ENCODE assay signal across 22 cellular contexts in the genomic region with DNA sequence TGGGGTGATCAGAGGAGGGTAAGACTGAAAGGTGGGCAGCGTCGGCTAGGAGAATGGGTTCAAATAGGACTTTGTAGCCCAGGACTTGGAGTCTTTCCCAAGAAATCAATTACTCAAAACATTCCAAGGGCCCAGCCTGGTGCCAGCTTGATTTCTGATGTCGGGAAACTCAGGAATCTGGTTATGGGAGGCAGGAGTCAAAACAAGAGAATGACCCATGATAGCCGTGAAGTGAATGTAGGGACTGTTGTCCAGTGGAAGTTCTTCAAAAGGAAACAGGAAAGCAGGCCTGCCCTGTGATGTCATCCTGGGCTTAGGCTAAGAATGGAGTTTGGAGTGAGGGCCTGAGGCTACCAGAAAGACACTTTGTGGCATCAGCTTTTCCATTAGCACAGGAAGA.
"Had no signal": no experiment of that assay in that cellular context is flagged by ENCODE, and none has a peak within 500 bp of the region (broad histone marks: within the 10 kb centered on the region; RNA-seq: fewer than 3 reads in every experiment).

No MANE protein-coding gene starts in this region.

- H3K36me3 Mint-ChIP-seq: IgD-negative memory B cell had no signal

- H3K9me3 ChIP-seq: SJSA1 had no signal

- H3K9ac ChIP-seq: KMS-11 had no signal

- H3K4me1 Mint-ChIP-seq: IgD-negative memory B cell had no signal

- H3K27ac ChIP-seq: KMS-11, SJSA1, SK-N-MC had no signal

- ATAC-seq: K562 had no signal

- H3K4me2 ChIP-seq: KMS-11 had no signal

- H3K27me3 ChIP-seq: SJSA1 had no signal

- H3K36me3 ChIP-seq: SJSA1 had no signal

- DNase-seq: Kasumi-1, MM.1S, NCI-H1092 treated with DMSO at 0.1 percent for 48 hours, NCI-H1436, NCI-H187, NCI-H2029, NCI-H2081 treated with DMSO at 0.1 percent for 48 hours, NCI-H2171, NCI-H226, NCI-H446, NCI-H510A, NCI-H524 treated with DMSO at 0.1 percent for 48 hours, NCI-H69, NCI-H774, Right ventricle myocardium superior, RPMI8226, SIG-M5 had no signal

- H3K4me1 ChIP-seq: SJSA1 had no signal

- H3K4me3 ChIP-seq: K562, SJSA1, SK-N-MC had no signal

- H3K4me3 Mint-ChIP-seq: IgD-negative memory B cell had no signal
